Comparison of ENCODE assay signal across 20 cellular contexts in the genomic region with DNA sequence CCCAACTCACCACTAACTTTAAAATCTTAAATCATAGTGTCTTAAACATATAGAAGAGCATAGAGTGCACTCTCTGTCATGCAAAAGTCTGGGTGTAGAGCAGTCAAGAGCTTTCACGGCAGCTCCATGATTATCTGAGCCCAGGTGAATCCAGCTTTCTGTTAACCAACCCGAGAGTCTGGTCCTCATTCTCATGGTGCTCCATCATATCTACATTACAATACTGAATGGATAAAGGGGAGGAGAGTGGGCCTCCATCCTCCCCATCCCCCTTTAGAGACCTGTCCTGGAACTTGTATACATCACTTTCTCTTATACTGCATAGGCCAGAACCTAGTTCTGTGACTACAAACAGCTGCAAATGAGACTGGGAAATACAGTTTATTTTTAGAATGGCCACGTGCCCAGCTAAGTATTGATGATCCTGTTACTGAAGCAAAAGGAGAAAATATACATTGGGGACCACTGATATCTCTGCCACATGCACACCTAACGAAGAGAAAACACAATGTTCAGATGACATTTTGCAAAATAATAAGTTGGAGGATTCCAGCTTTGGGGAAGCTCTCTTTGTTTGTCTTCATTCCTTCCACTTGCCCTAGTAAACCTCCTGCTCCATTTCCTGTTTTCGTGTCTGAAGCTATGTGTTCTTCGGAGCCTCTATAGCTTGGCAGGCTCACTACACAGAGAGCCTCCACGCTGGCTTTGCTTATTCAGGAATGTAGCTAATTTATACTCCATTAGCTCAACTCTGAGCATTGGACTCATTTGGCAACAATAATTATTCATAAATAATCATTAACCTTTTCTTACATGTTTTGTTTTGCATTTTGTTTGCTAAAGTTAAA.
DNase-seq lines count a peak whose midpoint lies in the region; ATAC-seq and TF ChIP-seq lines count a peak whose summit lies in the region.
"Had no signal": no experiment of that assay in that cellular context is flagged by ENCODE, and none has a peak within 500 bp of the region (broad histone marks: within the 10 kb centered on the region; RNA-seq: fewer than 3 reads in every experiment).

No MANE protein-coding gene starts in this region.

- ATAC-seq in heart left ventricle (no peak), GM21515 (IDR thresholded peaks at IDR 0.05; ENCODE audit: unreplicated experiment) (no peak)

- TF ChIP-seq CTCF in left ventricle myocardium inferior (IDR thresholded peaks at IDR 0.05; ENCODE audit: borderline replicate concordance) (no peak), heart left ventricle (IDR thresholded peaks at IDR 0.05) (no peak), endothelial cell (IDR thresholded peaks at IDR 0.05; ENCODE audit: unreplicated experiment) (no peak)

- no peaks in the 10 kb centered on the region for H3K36me3 ChIP-seq in left ventricle myocardium inferior
- no peaks in the 10 kb centered on the region for H3K36me3 ChIP-seq in heart left ventricle

- no peaks in the 10 kb centered on the region for H3K9me3 Mint-ChIP-seq in endothelial cell (ENCODE audit: unreplicated experiment)

- WGBS in heart left ventricle, 4 donors: 33 to 51% (median 46%) methylated on average over 7 of the region's 7 CpGs

- TF ChIP-seq POLR2A in heart left ventricle (IDR thresholded peaks at IDR 0.05): no peak

- no peaks in the 10 kb centered on the region for H3K9me3 ChIP-seq in left ventricle myocardium inferior (replicated peaks)
- peaks cover 0 to 8% (median 0%) of the 10 kb centered on the region in 12 donors for H3K9me3 ChIP-seq in heart left ventricle

- peak overlapping the region; percentile 34 for H3K27ac Mint-ChIP-seq in endothelial cell (ENCODE audit: unreplicated experiment)
- H3K27ac Mint-ChIP-seq: CD4-positive, alpha-beta memory T cell had no signal

- no peak overlapping the region for H3K4me3 Mint-ChIP-seq in endothelial cell (ENCODE audit: unreplicated experiment)
- H3K4me3 Mint-ChIP-seq: CD4-positive, alpha-beta memory T cell had no signal

- peaks cover 19% of the 10 kb centered on the region for H3K4me1 Mint-ChIP-seq in endothelial cell (ENCODE audit: unreplicated experiment)
- H3K4me1 Mint-ChIP-seq: CD4-positive, alpha-beta memory T cell had no signal

- intact Hi-C loops in left ventricle myocardium inferior (cut with micrococcal nuclease): no loop called here
- intact Hi-C loops in heart left ventricle (cut with DNase I): no loop called here

- H3K27me3 Mint-ChIP-seq in endothelial cell (ENCODE audit: unreplicated experiment): peaks cover 3% of the 10 kb centered on the region

- no peaks in the 10 kb centered on the region for H3K27me3 ChIP-seq in left ventricle myocardium inferior (ENCODE audit: low read depth)
- no peaks in the 10 kb centered on the region for H3K27me3 ChIP-seq in heart left ventricle

- H3K27ac ChIP-seq in left ventricle myocardium inferior (replicated peaks) (peak overlapping the region; percentile 32), heart left ventricle (no peak overlapping the region)
- H3K27ac ChIP-seq: GM23248, RWPE1 had no signal

- DNase-seq in left ventricle myocardium inferior (no peak), heart left ventricle (no peak), endothelial cell (ENCODE audit: low spot score) (no peak), iPS-NIHi7 (ENCODE audit: extremely low spot score) (peak; percentile 32), renal cortical epithelial cell (ENCODE audit: low read depth) (peak; percentile 72), D341Med (ENCODE audit: low spot score) (no peak)
- DNase-seq in stimulated activated CD4-positive, alpha-beta T cell treated with anti-CD3 and anti-CD28 coated beads, Interleukin-4, amount 100 ng/mL, for 1 hour: no peak
- DNase-seq: 8988T; CD4-positive, alpha-beta memory T cell; DND-41; GM23248; Kasumi-1; MM.1S; NCI-H1092 treated with DMSO at 0.1 percent for 48 hours; NCI-H2107; NCI-H226; NCI-H69; OCI-M1 had no signal

- no peaks in the 10 kb centered on the region for H3K36me3 Mint-ChIP-seq in endothelial cell (ENCODE audit: low read depth, unreplicated experiment)
- H3K36me3 Mint-ChIP-seq: CD4-positive, alpha-beta memory T cell had no signal

- peaks cover 11% of the 10 kb centered on the region for H3K4me1 ChIP-seq in left ventricle myocardium inferior
- peaks cover 0 to 10% (median 2%) of the 10 kb centered on the region in 12 donors for H3K4me1 ChIP-seq in heart left ventricle

- H3K4me3 ChIP-seq in left ventricle myocardium inferior (no peak overlapping the region), heart left ventricle (no peak overlapping the region)
- H3K4me3 ChIP-seq: GM23248 had no signal

Comparison
In these comparisons a context has a peak if more than half of its experiments do, and no peak if none do; other contexts are left out.
1. DNase-seq: peak in iPS-NIHi7 (single experiment) and renal cortical epithelial cell (single experiment); none in left ventricle myocardium inferior (single experiment), heart left ventricle (0 of 5), endothelial cell (single experiment), stimulated activated CD4-positive, alpha-beta T cell treated with anti-CD3 and anti-CD28 coated beads, Interleukin-4, amount 100 ng/mL, for 1 hour (single experiment) and D341Med (single experiment).